In genomic region chr9:21682981-21683380, GRCh38 we compare ENCODE assay signal across 20 cellular contexts.
DNase-seq lines count a peak whose midpoint lies in the region; ATAC-seq and TF ChIP-seq lines count a peak whose summit lies in the region.
"Had no signal": no experiment of that assay in that cellular context is flagged by ENCODE, and none has a peak within 500 bp of the region (broad histone marks: within the 10 kb centered on the region; RNA-seq: fewer than 3 reads in every experiment).

No MANE protein-coding gene starts in this region.

- H3K9me3 Mint-ChIP-seq in activated CD4-positive, alpha-beta memory T cell treated with anti-CD3 and anti-CD28 coated beads for 36 hours, result no peaks in the 10 kb centered on the region
- no peaks in the 10 kb centered on the region for H3K9me3 Mint-ChIP-seq in activated T-helper 1 cell treated with anti-CD3 and anti-CD28 coated beads, Interleukin-12 subunit alpha, Interleukin-12 subunit beta, Interleukin-2, Interleukin-4 antibody, amounts not matched to agents 30 ng/mL and 10 ng/mL and 1 ng/mL, durations not matched to agents 14 hours and 24 hours and 36 hours
- H3K9me3 Mint-ChIP-seq: activated CD4-positive, alpha-beta T cell treated with anti-CD3 and anti-CD28 coated beads, Interleukin-2, amount 10 ng/mL, durations not matched to agents 7 days and 5 days had no signal

- H3K4me3 Mint-ChIP-seq in activated CD4-positive, alpha-beta memory T cell treated with anti-CD3 and anti-CD28 coated beads for 36 hours, result no peak overlapping the region
- no peak overlapping the region for H3K4me3 Mint-ChIP-seq in activated T-helper 1 cell treated with anti-CD3 and anti-CD28 coated beads, Interleukin-12 subunit alpha, Interleukin-12 subunit beta, Interleukin-2, Interleukin-4 antibody, amounts not matched to agents 30 ng/mL and 10 ng/mL and 1 ng/mL, durations not matched to agents 14 hours and 24 hours and 36 hours
- H3K4me3 Mint-ChIP-seq: activated CD4-positive, alpha-beta T cell treated with anti-CD3 and anti-CD28 coated beads, Interleukin-2, amount 10 ng/mL, durations not matched to agents 7 days and 5 days had no signal

- H3K36me3 Mint-ChIP-seq in activated CD4-positive, alpha-beta memory T cell treated with anti-CD3 and anti-CD28 coated beads for 36 hours, result no peaks in the 10 kb centered on the region
- H3K36me3 Mint-ChIP-seq in activated T-helper 1 cell treated with anti-CD3 and anti-CD28 coated beads, Interleukin-12 subunit alpha, Interleukin-12 subunit beta, Interleukin-2, Interleukin-4 antibody, amounts not matched to agents 30 ng/mL and 10 ng/mL and 1 ng/mL, durations not matched to agents 14 hours and 24 hours and 36 hours (ENCODE audit: low read depth), result no peaks in the 10 kb centered on the region

- peak; percentile 21 for DNase-seq in DMS53 treated with DMSO at 0.1 percent for 48 hours (lab: John Stamatoyannopoulos, UW; ENCODE audit: unreplicated experiment)
- DNase-seq in NCI-H446 treated with DMSO at 0.1 percent for 48 hours (lab: John Stamatoyannopoulos, UW), result peak; percentile 98
- peak; percentile 41 for DNase-seq in dermis blood vessel endothelial cell
- DNase-seq in kidney epithelial cell (ENCODE audit: low read depth), result peak; percentile 63
- DNase-seq in activated CD4-positive, alpha-beta memory T cell treated with anti-CD3 and anti-CD28 coated beads for 36 hours, result no peak
- no peak for DNase-seq in activated T-helper 1 cell treated with anti-CD3 and anti-CD28 coated beads, Interleukin-12 subunit alpha, Interleukin-12 subunit beta, Interleukin-2, Interleukin-4 antibody, amounts not matched to agents 30 ng/mL and 10 ng/mL and 1 ng/mL, durations not matched to agents 14 hours and 24 hours and 36 hours (ENCODE audit: low spot score)
- no peak for DNase-seq in cortex of kidney (lab: John Stamatoyannopoulos, UW)
- DNase-seq: activated CD4-positive, alpha-beta T cell treated with anti-CD3 and anti-CD28 coated beads, Interleukin-2, amount 10 ng/mL, durations not matched to agents 7 days and 5 days; activated T-cell treated with anti-CD3 and anti-CD28 coated beads, Interleukin-2, amount 50 U/mL, for 48 hours; amygdala; DMS79 treated with DMSO at 0.1 percent for 48 hours; islet precursor cell; NCI-H1694 treated with DMSO at 0.1 percent for 48 hours; NCI-H748 treated with DMSO at 0.1 percent for 48 hours; psoas muscle; SIG-M5 had no signal

- CTCF ChIA-PET in activated CD4-positive, alpha-beta memory T cell treated with anti-CD3 and anti-CD28 coated beads for 36 hours (lab: Charles Lee), result interaction anchor here (1.4 kb wide), 2 partner anchors 124 to 217 kb away, joined by 3 to 4 read pairs; no protein-coding TSS in a partner anchor

- POLR2A ChIA-PET in activated CD4-positive, alpha-beta memory T cell treated with anti-CD3 and anti-CD28 coated beads for 36 hours (lab: Charles Lee), result no interaction called here

- no peak overlapping the region for H3K4me3 ChIP-seq in kidney epithelial cell (ENCODE audit: low read depth, low read length)
- H3K4me3 ChIP-seq: coronary artery, gastroesophageal sphincter, psoas muscle, thoracic aorta had no signal

- no peaks in the 10 kb centered on the region for H3K36me3 ChIP-seq in kidney epithelial cell (ENCODE audit: control insufficient read depth, insufficient read depth, low read length)
- H3K36me3 ChIP-seq: gastroesophageal sphincter, thoracic aorta had no signal

- no peak overlapping the region for H3K27ac Mint-ChIP-seq in activated CD4-positive, alpha-beta memory T cell treated with anti-CD3 and anti-CD28 coated beads for 36 hours
- no peak overlapping the region for H3K27ac Mint-ChIP-seq in activated T-helper 1 cell treated with anti-CD3 and anti-CD28 coated beads, Interleukin-12 subunit alpha, Interleukin-12 subunit beta, Interleukin-2, Interleukin-4 antibody, amounts not matched to agents 30 ng/mL and 10 ng/mL and 1 ng/mL, durations not matched to agents 14 hours and 24 hours and 36 hours
- H3K27ac Mint-ChIP-seq: activated CD4-positive, alpha-beta T cell treated with anti-CD3 and anti-CD28 coated beads, Interleukin-2, amount 10 ng/mL, durations not matched to agents 7 days and 5 days had no signal

- intact Hi-C loops in activated CD4-positive, alpha-beta memory T cell treated with anti-CD3 and anti-CD28 coated beads for 36 hours (cut with micrococcal nuclease), result loop anchor here (10.0 kb wide), 2 partner anchors 348 to 422 kb away; partner anchors contain the start of gene KLHL9
- intact Hi-C loops in activated T-helper 1 cell treated with anti-CD3 and anti-CD28 coated beads, Interleukin-12 subunit alpha, Interleukin-12 subunit beta, Interleukin-2, Interleukin-4 antibody, amounts not matched to agents 30 ng/mL and 10 ng/mL and 1 ng/mL, durations not matched to agents 14 hours and 24 hours and 36 hours (cut with micrococcal nuclease), result loop anchor here (5.0 to 10.0 kb wide), 2 partner anchors 91 to 352 kb away; no protein-coding TSS in a partner anchor

- TF ChIP-seq CTCF in kidney epithelial cell (IDR thresholded peaks at IDR 0.05; ENCODE audit: insufficient read depth, low read length, poor library complexity, severe bottlenecking), result no peak

- no peaks in the 10 kb centered on the region for H3K27me3 ChIP-seq in kidney epithelial cell (ENCODE audit: control insufficient read depth, insufficient read depth, low read length)
- H3K27me3 ChIP-seq: gastroesophageal sphincter had no signal

- H3K27me3 Mint-ChIP-seq in activated CD4-positive, alpha-beta memory T cell treated with anti-CD3 and anti-CD28 coated beads for 36 hours, result no peaks in the 10 kb centered on the region
- H3K27me3 Mint-ChIP-seq in activated T-helper 1 cell treated with anti-CD3 and anti-CD28 coated beads, Interleukin-12 subunit alpha, Interleukin-12 subunit beta, Interleukin-2, Interleukin-4 antibody, amounts not matched to agents 30 ng/mL and 10 ng/mL and 1 ng/mL, durations not matched to agents 14 hours and 24 hours and 36 hours (ENCODE audit: insufficient read depth), result no peaks in the 10 kb centered on the region

- peaks cover 33% of the 10 kb centered on the region for H3K4me1 Mint-ChIP-seq in activated CD4-positive, alpha-beta memory T cell treated with anti-CD3 and anti-CD28 coated beads for 36 hours (ENCODE audit: low read depth)
- peaks cover 39% of the 10 kb centered on the region for H3K4me1 Mint-ChIP-seq in activated T-helper 1 cell treated with anti-CD3 and anti-CD28 coated beads, Interleukin-12 subunit alpha, Interleukin-12 subunit beta, Interleukin-2, Interleukin-4 antibody, amounts not matched to agents 30 ng/mL and 10 ng/mL and 1 ng/mL, durations not matched to agents 14 hours and 24 hours and 36 hours (ENCODE audit: low read depth)

- ATAC-seq in HG03045 (IDR thresholded peaks at IDR 0.05; ENCODE audit: unreplicated experiment), result no peak
- ATAC-seq: gastroesophageal sphincter, psoas muscle had no signal

Comparison
In these comparisons a context has a peak if more than half of its experiments do, and no peak if none do; other contexts are left out.
1. DNase-seq: peak in DMS53 treated with DMSO at 0.1 percent for 48 hours (single experiment), NCI-H446 treated with DMSO at 0.1 percent for 48 hours (single experiment), dermis blood vessel endothelial cell (single experiment) and kidney epithelial cell (single experiment); none in activated CD4-positive, alpha-beta memory T cell treated with anti-CD3 and anti-CD28 coated beads for 36 hours (single experiment), activated T-helper 1 cell treated with anti-CD3 and anti-CD28 coated beads, Interleukin-12 subunit alpha, Interleukin-12 subunit beta, Interleukin-2, Interleukin-4 antibody, amounts not matched to agents 30 ng/mL and 10 ng/mL and 1 ng/mL, durations not matched to agents 14 hours and 24 hours and 36 hours (single experiment) and cortex of kidney (single experiment).